Comparison of ENCODE assay signal across 19 cellular contexts in genomic region chr1:180053594-180054567, GRCh38.
"Had no signal": no experiment of that assay in that cellular context is flagged by ENCODE, and none has a peak within 500 bp of the region (broad histone marks: within the 10 kb centered on the region; RNA-seq: fewer than 3 reads in every experiment).

No MANE protein-coding gene starts in this region.

- H3K9ac ChIP-seq: parathyroid adenoma had no signal

- H3K79me2 ChIP-seq: hepatocyte, parathyroid adenoma had no signal

- H3K27ac ChIP-seq: cardiac muscle cell, hepatocyte, parathyroid adenoma, skin epidermis, transverse colon, VCaP had no signal

- H2AFZ ChIP-seq: hepatocyte, parathyroid adenoma had no signal

- H3K27me3 Mint-ChIP-seq: naive thymus-derived CD4-positive, alpha-beta T cell had no signal

- H3K27ac Mint-ChIP-seq: naive thymus-derived CD4-positive, alpha-beta T cell had no signal

- H3K4me1 ChIP-seq: parathyroid adenoma, transverse colon had no signal

- DNase-seq: activated CD4-positive, alpha-beta T cell treated with anti-CD3 and anti-CD28 coated beads for 1 hour; activated CD4-positive, alpha-beta T cell treated with anti-CD3 and anti-CD28 coated beads, Interleukin-2, amount 50 U/mL, for 4 hours; activated naive CD4-positive, alpha-beta T cell treated with Interleukin-2 at 50 U/mL for 16 hours; activated T-cell treated with anti-CD3 and anti-CD28 coated beads for 4 hours; mammary epithelial cell; mucosa of descending colon; naive thymus-derived CD4-positive, alpha-beta T cell; stimulated activated CD4-positive, alpha-beta T cell treated with anti-CD3 and anti-CD28 coated beads, Interleukin-15, amount 100 ng/mL, for 24 hours; stimulated activated CD4-positive, alpha-beta T cell treated with anti-CD3 and anti-CD28 coated beads, Interleukin-4, amount 100 ng/mL, for 1 hour; stimulated activated naive CD4-positive, alpha-beta T cell; SW 1271; transverse colon had no signal

- H3K27me3 ChIP-seq: cardiac muscle cell, hepatocyte, transverse colon had no signal

- H3K4me2 ChIP-seq: hepatocyte had no signal

- ATAC-seq: left lobe of liver; mucosa of descending colon; naive thymus-derived CD4-positive, alpha-beta T cell had no signal

- H3K4me3 Mint-ChIP-seq: naive thymus-derived CD4-positive, alpha-beta T cell had no signal

- H3K9me3 ChIP-seq: mucosa of descending colon, transverse colon had no signal

- FAIRE-seq: keratinocyte had no signal

- H3K4me3 ChIP-seq: cardiac muscle cell, hepatocyte, mucosa of descending colon, skin epidermis, transverse colon had no signal

- H3K9me3 Mint-ChIP-seq: naive thymus-derived CD4-positive, alpha-beta T cell had no signal
